Comparison of ENCODE assay signal across 8 cellular contexts in the genomic region with DNA sequence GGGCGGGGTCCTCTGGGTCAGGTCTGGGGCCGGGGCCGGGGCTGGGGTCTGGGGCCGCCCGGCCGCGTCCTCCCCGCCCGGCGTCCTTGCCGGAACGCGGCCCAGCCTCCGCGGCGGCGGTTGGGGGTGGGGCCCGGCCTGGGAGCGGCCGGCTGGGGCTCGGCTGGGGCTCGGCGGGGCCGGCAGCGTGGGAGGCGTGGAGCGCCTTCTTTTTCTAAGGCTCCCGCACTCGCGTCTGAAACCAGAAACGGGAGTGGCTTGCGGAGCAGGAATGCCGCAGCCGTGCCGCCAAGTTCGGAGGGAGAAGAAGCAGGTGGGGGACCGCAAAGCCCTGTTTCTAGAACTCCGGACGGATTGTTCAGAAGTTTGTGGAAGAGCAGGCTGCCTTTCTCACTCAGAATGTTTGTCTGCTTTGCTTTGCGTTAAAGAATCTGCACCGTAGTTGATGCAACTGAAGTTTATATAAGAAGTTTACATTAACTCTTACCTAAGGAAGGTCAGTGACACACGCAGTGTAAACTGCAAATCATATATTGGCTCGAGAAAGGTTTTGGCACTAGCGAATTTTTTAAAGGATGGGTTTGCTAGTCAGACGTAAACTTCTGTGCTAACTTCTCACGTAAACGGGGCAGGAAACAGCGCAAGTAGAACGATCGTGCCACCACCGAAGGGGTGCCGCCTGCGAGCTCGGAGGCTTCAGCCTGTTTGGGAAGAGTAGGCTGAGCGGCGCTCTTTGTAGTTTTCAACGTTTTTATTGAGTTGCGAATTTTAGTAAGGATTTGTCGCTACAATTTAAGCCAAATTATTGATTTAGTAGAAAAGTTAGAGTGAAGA. TPM values are rescaled to one million over a fixed set of nuclear protein-coding genes. Genes with fewer than 3 reads are reported as not detected.
A peak's percentile ranks its signal among the peaks of the same experiment; 100 is the strongest.
DNase-seq lines count a peak whose midpoint lies in the region; ATAC-seq and TF ChIP-seq lines count a peak whose summit lies in the region.

No MANE protein-coding gene starts in this region.

- H3K4me1 ChIP-seq in ES-I3 (ENCODE audit: insufficient read depth, low read length) (peaks cover 16% of the 10 kb centered on the region), lung (ENCODE audit: control insufficient read depth in 2 of 2, insufficient read depth in 2 of 2, low read length in 2 of 2) (peaks cover 8 to 9% of the 10 kb centered on the region in 2 donors)

- peaks cover 47% of the 10 kb centered on the region for H3K4me1 Mint-ChIP-seq in activated CD4-positive, alpha-beta T cell treated with anti-CD3 and anti-CD28 coated beads, Interleukin-2, amount 10 ng/mL, durations not matched to agents 7 days and 5 days

- POLR2A ChIA-PET in activated CD4-positive, alpha-beta T cell treated with anti-CD3 and anti-CD28 coated beads, Interleukin-2, amount 10 ng/mL, durations not matched to agents 7 days and 5 days (lab: Charles Lee): no interaction called here

- H3K4me3 Mint-ChIP-seq in activated CD4-positive, alpha-beta T cell treated with anti-CD3 and anti-CD28 coated beads, Interleukin-2, amount 10 ng/mL, durations not matched to agents 7 days and 5 days: peak overlapping the region; percentile 96

- H3K9me3 ChIP-seq in ES-I3 (ENCODE audit: control insufficient read depth, insufficient read depth, low read length) (no peaks in the 10 kb centered on the region), lung (ENCODE audit: control insufficient read depth in 2 of 2, insufficient read depth in 1 of 2, low read length in 1 of 2) (no peaks in the 10 kb centered on the region)

- CTCF ChIA-PET in activated CD4-positive, alpha-beta T cell treated with anti-CD3 and anti-CD28 coated beads, Interleukin-2, amount 10 ng/mL, durations not matched to agents 7 days and 5 days (lab: Charles Lee): interaction anchor here (0.6 to 2.6 kb wide), 5 partner anchors 8 to 112 kb away, joined by 3 to 11 read pairs (median 3); no protein-coding TSS in a partner anchor

- peaks cover 8% of the 10 kb centered on the region; the same call in 1 of the 2 replicates for H3K36me3 ChIP-seq in ES-I3 (ENCODE audit: insufficient read depth, low read length)
- H3K36me3 ChIP-seq in lung (ENCODE audit: control insufficient read depth in 2 of 2, insufficient read depth in 2 of 2, low read length in 2 of 2): no peaks in the 10 kb centered on the region

- ATAC-seq in GM21786 (IDR thresholded peaks at IDR 0.05; ENCODE audit: unreplicated experiment) (peak; percentile 51), lung (ENCODE audit: insufficient read depth, low FRiP score) (peak; percentile 80)

- H3K27me3 ChIP-seq in lung (ENCODE audit: control insufficient read depth, insufficient read depth): no peaks in the 10 kb centered on the region

- peak overlapping the region; percentile 95 for H3K9ac ChIP-seq in ES-I3 (ENCODE audit: low read depth, low read length)

- DNase-seq in Kasumi-1 (lab: John Stamatoyannopoulos, UW) (peak; percentile 47 to 55), dedifferentiated amniotic fluid mesenchymal stem cell (ENCODE audit: extremely low spot score) (peak; percentile 54), lung (ENCODE audit: low spot score) (peak; percentile 60), cortex of kidney (lab: John Stamatoyannopoulos, UW) (no peak)
- peak; percentile 67 for DNase-seq in activated CD4-positive, alpha-beta T cell treated with anti-CD3 and anti-CD28 coated beads, Interleukin-2, amount 10 ng/mL, durations not matched to agents 7 days and 5 days
- peak; percentile 27 for DNase-seq in stimulated activated CD8-positive, alpha-beta memory T cell treated with anti-CD3 and anti-CD28 coated beads, Interleukin-12 subunit alpha, Interleukin-12 subunit beta, amount 100 ng/mL, for 24 hours (ENCODE audit: extremely low read depth)

- peak overlapping the region; percentile 98 for H3K27ac Mint-ChIP-seq in activated CD4-positive, alpha-beta T cell treated with anti-CD3 and anti-CD28 coated beads, Interleukin-2, amount 10 ng/mL, durations not matched to agents 7 days and 5 days

- H3K9me3 Mint-ChIP-seq in activated CD4-positive, alpha-beta T cell treated with anti-CD3 and anti-CD28 coated beads, Interleukin-2, amount 10 ng/mL, durations not matched to agents 7 days and 5 days: no peaks in the 10 kb centered on the region

- H3K4me3 ChIP-seq in lung: peak overlapping the region; percentile 90

- peaks cover 8% of the 10 kb centered on the region for H3K27me3 Mint-ChIP-seq in activated CD4-positive, alpha-beta T cell treated with anti-CD3 and anti-CD28 coated beads, Interleukin-2, amount 10 ng/mL, durations not matched to agents 7 days and 5 days

- no peak for TF ChIP-seq CTCF in lung (IDR thresholded peaks at IDR 0.05; ENCODE audit: control extremely low read depth, extremely low read depth)

- H3K27ac ChIP-seq in lung (ENCODE audit: low read depth in 1 of 2, low read length in 1 of 2): peak overlapping the region; percentile 93 to 96

- peaks cover 16% of the 10 kb centered on the region for H3K36me3 Mint-ChIP-seq in activated CD4-positive, alpha-beta T cell treated with anti-CD3 and anti-CD28 coated beads, Interleukin-2, amount 10 ng/mL, durations not matched to agents 7 days and 5 days (ENCODE audit: low read depth)

- 0 to 1% methylated on average over 37 to 59 of the region's 59 CpGs for WGBS in lung, 2 donors

RNA-seq across cellular contexts. Expression of a gene that starts 0.7 kb away (rescaled TPM):
- total RNA-seq in activated CD4-positive, alpha-beta T cell treated with anti-CD3 and anti-CD28 coated beads, Interleukin-2, amount 10 ng/mL, durations not matched to agents 7 days and 5 days: 10 to 100 TPM; 67.8 to 68.9 TPM
- 100 to 1,000 TPM in 1 of 2 donors, 10 to 100 TPM in 1; 74.6 to 117 TPM for total RNA-seq in lung
- polyA plus RNA-seq in lung: 10 to 100 TPM; 58.1 to 91.4 TPM
